ENCODE assay signal across 8 cellular contexts in the genomic region with DNA sequence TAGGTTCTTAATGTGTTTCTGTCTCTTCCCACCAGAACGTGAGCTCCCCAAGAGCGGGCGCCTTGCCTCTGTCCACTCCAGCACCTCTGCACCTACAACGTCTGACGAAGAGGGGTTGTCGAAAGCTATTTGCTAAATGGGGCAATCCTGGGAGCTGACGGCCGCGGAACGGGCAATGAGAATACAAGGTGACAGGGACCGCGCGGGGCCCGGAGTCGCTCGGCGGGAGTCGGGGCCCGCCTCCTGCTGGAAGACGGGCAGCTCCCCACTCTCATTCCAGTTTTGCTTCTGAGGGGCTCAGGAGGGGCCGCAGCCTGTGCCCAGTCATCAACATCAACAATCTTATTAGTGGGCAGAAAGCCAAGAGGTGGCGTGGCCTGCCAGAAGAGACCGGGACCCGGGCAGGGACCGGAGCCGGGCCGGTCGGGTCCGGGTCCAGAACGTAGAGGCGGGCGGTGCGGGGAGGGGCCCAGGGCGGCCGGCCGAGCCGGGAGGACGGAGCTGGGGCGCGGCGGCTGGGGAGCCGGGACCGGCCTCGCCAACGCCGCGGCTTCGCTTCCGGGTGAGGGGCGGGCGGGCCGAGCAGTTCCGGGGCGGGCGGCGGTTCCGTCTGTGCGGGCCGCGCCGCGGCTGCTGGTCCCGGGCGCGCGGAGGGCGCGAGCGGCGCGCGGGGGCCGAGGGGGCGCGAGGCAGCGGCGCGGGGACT. TPM values are rescaled to one million over a fixed set of nuclear protein-coding genes. Genes with fewer than 3 reads are reported as not detected.
DNase-seq lines count a peak whose midpoint lies in the region; ATAC-seq and TF ChIP-seq lines count a peak whose summit lies in the region.

TSS of gene MOSMO (plus strand) at position 603 of the 706 bp plus-strand sequence. CDS start 191 bp downstream, outside the sequence.

- peak within 1 kb of the TSS; percentile 13 to 89 (median 64) for H3K27ac Mint-ChIP-seq in IgD-negative memory B cell

- TF ChIP-seq POLR2A in uterus (IDR thresholded peaks at IDR 0.05) = peak in 1 of 2 donors; percentile 62

- H3K4me3 ChIP-seq in ascending aorta (peak within 1 kb of the TSS; percentile 87 to 88), rectal smooth muscle tissue (ENCODE audit: low read length) (peak within 1 kb of the TSS; percentile 79), uterus (peak within 1 kb of the TSS; percentile 97 to 99)

- peaks cover 17 to 35% (median 29%) of the 10 kb centered on the region in 3 donors for H3K4me1 Mint-ChIP-seq in IgD-negative memory B cell

- H3K27me3 ChIP-seq in ascending aorta = no peaks in the 10 kb centered on the region
- no peaks in the 10 kb centered on the region for H3K27me3 ChIP-seq in rectal smooth muscle tissue (ENCODE audit: control insufficient read depth, insufficient read depth, low read length)
- H3K27me3 ChIP-seq in uterus = no peaks in the 10 kb centered on the region

- no peaks in the 10 kb centered on the region for H3K27me3 Mint-ChIP-seq in IgD-negative memory B cell

- DNase-seq in AG08396 (ENCODE audit: low spot score) (peak; percentile 91), ascending aorta (ENCODE audit: low spot score in 2 of 2) (peak in 1 of 2 donors; percentile 84), hepatic stellate cell (ENCODE audit: low spot score) (peak; percentile 85), uterus (peak; percentile 59 to 75)

- TF ChIP-seq CTCF in ascending aorta (IDR thresholded peaks at IDR 0.05) (no peak), uterus (IDR thresholded peaks at IDR 0.05) (peak in 1 of 4 experiments; percentile 15)

- peak; percentile 79 for ATAC-seq in GM19025 (IDR thresholded peaks at IDR 0.05; ENCODE audit: low read depth, unreplicated experiment)

- H3K4me1 ChIP-seq in ascending aorta = peaks cover 7 to 15% of the 10 kb centered on the region in 2 donors
- peaks cover 8% of the 10 kb centered on the region for H3K4me1 ChIP-seq in rectal smooth muscle tissue (ENCODE audit: control insufficient read depth, insufficient read depth, low read length)
- peaks cover 0 to 8% of the 10 kb centered on the region in 2 donors for H3K4me1 ChIP-seq in uterus

- no peaks in the 10 kb centered on the region for H3K9me3 ChIP-seq in ascending aorta
- no peaks in the 10 kb centered on the region for H3K9me3 ChIP-seq in uterus

- intact Hi-C loops in T-helper 1 cell treated with Interleukin-12 subunit alpha and Interleukin-12 subunit beta and Interleukin-4 antibody, amounts not matched to agents 30 ng/mL and 1 ng/mL, for 36 hours (cut with micrococcal nuclease) = loop anchor here (1.0 kb wide), 4 partner anchors 48 to 291 kb away; partner anchors contain the start of gene UQCRC2
- intact Hi-C loops in ascending aorta (cut with DNase I) (loop anchor here (2.0 to 5.0 kb wide), 2 partner anchors 55 to 290 kb away; partner anchors contain the start of genes POLR3E and UQCRC2), uterus (cut with DNase I; ENCODE audit: low total_unique reads) (no loop called here)

- H3K36me3 Mint-ChIP-seq in IgD-negative memory B cell = peaks cover 1% of the 10 kb centered on the region

- H3K4me3 Mint-ChIP-seq in IgD-negative memory B cell = peak within 1 kb of the TSS; percentile 89 to 95 (median 90)

- peak within 1 kb of the TSS; percentile 52 for H3K9ac ChIP-seq in rectal smooth muscle tissue (ENCODE audit: low read length)

- H3K27ac ChIP-seq in ascending aorta (peak within 1 kb of the TSS; percentile 65 to 79), rectal smooth muscle tissue (ENCODE audit: low read depth, low read length) (peak within 1 kb of the TSS; percentile 87), uterus (peak within 1 kb of the TSS; percentile 88 to 90)

- H3K36me3 ChIP-seq in ascending aorta = no peaks in the 10 kb centered on the region
- H3K36me3 ChIP-seq in rectal smooth muscle tissue (ENCODE audit: control insufficient read depth, insufficient read depth, low read length) = no peaks in the 10 kb centered on the region
- no peaks in the 10 kb centered on the region for H3K36me3 ChIP-seq in uterus

- H3K9me3 Mint-ChIP-seq in IgD-negative memory B cell = no peaks in the 10 kb centered on the region

RNA-seq across cellular contexts. Expression of gene MOSMO, which starts in this region (rescaled TPM):
- 4.1 TPM for polyA plus RNA-seq in IgD-negative memory B cell
- total RNA-seq in T-helper 1 cell treated with Interleukin-12 subunit alpha and Interleukin-12 subunit beta and Interleukin-4 antibody, amounts not matched to agents 30 ng/mL and 1 ng/mL, for 36 hours = 16.0 and 17.6 TPM in 2 replicates
- total RNA-seq in ascending aorta = 3.6 TPM
- 10 to 100 TPM; 17.9 to 39.5 (median 30.3) TPM for total RNA-seq in uterus
